33 cellular contexts compared by ENCODE assay signal in genomic region chr12:127038152-127038551, GRCh38.
DNase-seq lines count a peak whose midpoint lies in the region; ATAC-seq, FAIRE-seq and TF ChIP-seq lines count a peak whose summit lies in the region.
"Had no signal": no experiment of that assay in that cellular context is flagged by ENCODE, and none has a peak within 500 bp of the region (broad histone marks: within the 10 kb centered on the region; RNA-seq: fewer than 3 reads in every experiment).

No MANE protein-coding gene starts in this region.

- no peaks in the 10 kb centered on the region for H3K9me1 ChIP-seq in K562 (ENCODE audit: control insufficient read depth, insufficient read depth, low read length)

- DNase-seq in HFFc6 (no peak), K562 (ENCODE audit: extremely low read depth in 1 of 4, low spot score in 3 of 4) (peak in 1 of 4 experiments; percentile 6), iPS-NIHi7 (ENCODE audit: extremely low spot score) (no peak), NCI-H1930 (lab: John Stamatoyannopoulos, UW) (no peak)
- DNase-seq: 8988T; ACHN; AML-193; BE2C; C1 segment of cervical spinal cord; Caco-2; Calu3; CD4-positive, alpha-beta memory T cell; CD4-positive, alpha-beta T cell; CD4-positive, CD25-positive, alpha-beta regulatory T cell; CD8-positive, alpha-beta memory T cell; CD8-positive, alpha-beta T cell; COR-L47; DMS 273 treated with DMSO at 0.1 percent for 48 hours; DMS153; DMS53; DMS79; DMS79 treated with DMSO at 0.1 percent for 48 hours; DND-41; EL had no signal

- in situ Hi-C loops in K562 (cut with MboI): no loop called here

- CTCF ChIA-PET in K562 (lab: Yijun Ruan, JAX; ENCODE audit: low intra/inter-chr PET ratio): no interaction called here

- H3K9ac ChIP-seq in K562 (ENCODE audit: insufficient read depth in 1 of 2, low read depth in 2 of 2, low read length in 2 of 2): no peak overlapping the region
- H3K9ac ChIP-seq: BLaER1; BLaER1 treated with 17β-estradiol and CSF1 and Interleukin-3, amounts not matched to agents 10 nM and 100 nM had no signal

- H3K27me3 Mint-ChIP-seq in HFFc6 (ENCODE audit: insufficient read depth): peaks cover 3% of the 10 kb centered on the region
- H3K27me3 Mint-ChIP-seq: B cell; CD4-positive, CD25-positive, alpha-beta regulatory T cell had no signal

- ATAC-seq in K562: peak; percentile 83
- ATAC-seq: A549; CD8-positive, alpha-beta T cell had no signal

- no peak for TF ChIP-seq RAD21 in K562 (CRISPR knock-in tag; conservative IDR thresholded peaks at IDR 0.05 in 1 of 2, IDR thresholded peaks at IDR 0.05 in 1 of 2)

- no peaks in the 10 kb centered on the region for H3K9me3 Mint-ChIP-seq in HFFc6
- H3K9me3 Mint-ChIP-seq: CD4-positive, alpha-beta T cell had no signal

- no peak overlapping the region for H2AFZ ChIP-seq in K562 (ENCODE audit: low read depth, low read length)

- H3K4me3 ChIP-seq in K562: no peak overlapping the region
- H3K4me3 ChIP-seq: A549; BLaER1; BLaER1 treated with 17β-estradiol and CSF1 and Interleukin-3, amounts not matched to agents 10 nM and 100 nM had no signal

- POLR2A ChIA-PET in K562 (lab: Yijun Ruan, JAX): no interaction called here

- H3K9me3 ChIP-seq in K562 (replicated peaks; ENCODE audit: control insufficient read depth, insufficient read depth, low read depth, low read length): no peaks in the 10 kb centered on the region
- H3K9me3 ChIP-seq: A549, BE2C, Caco-2 had no signal

- TF ChIP-seq EP300 in K562 (IDR thresholded peaks at IDR 0.05; ENCODE audit: low read length): no peak

- TF ChIP-seq CTCF in HFFc6 (IDR thresholded peaks at IDR 0.05) (no peak), K562 (IDR thresholded peaks at IDR 0.05 in 2 of 3, conservative IDR thresholded peaks at IDR 0.05 in 1 of 3; ENCODE audit: insufficient read depth in 2 of 3, low read depth in 1 of 3, low read length in 3 of 3) (no peak)

- BruUV-seq in K562 (replicated peaks; lab: Mats Ljungman, UMichigan): no TSS peak

- H3K4me2 ChIP-seq in K562 (ENCODE audit: insufficient read depth, low read length): no peak overlapping the region
- H3K4me2 ChIP-seq: A549; BLaER1; BLaER1 treated with 17β-estradiol and CSF1 and Interleukin-3, amounts not matched to agents 10 nM and 100 nM had no signal

- WGBS in K562 (ENCODE audit: insufficient coverage, low coverage, missing lambda C conversion rate): 100% methylated on average over 1 of the region's 1 CpG

- TF ChIP-seq POLR2A in K562 (conservative IDR thresholded peaks at IDR 0.05): no peak

- no peaks in the 10 kb centered on the region for H3K4me1 ChIP-seq in K562 (replicated peaks in 1 of 2; ENCODE audit: control insufficient read depth in 2 of 2, insufficient read depth in 2 of 2, low read length in 2 of 2)
- H3K4me1 ChIP-seq: A549, BE2C, Caco-2 had no signal

- no peak overlapping the region; the same call in 1 of the 2 replicates for H3K4me3 Mint-ChIP-seq in HFFc6
- H3K4me3 Mint-ChIP-seq: B cell; CD14-positive monocyte; CD4-positive, alpha-beta memory T cell; CD4-positive, alpha-beta T cell; CD4-positive, CD25-positive, alpha-beta regulatory T cell; CD8-positive, alpha-beta memory T cell; CD8-positive, alpha-beta T cell had no signal

- H3K36me3 Mint-ChIP-seq in HFFc6 (ENCODE audit: low read depth): no peaks in the 10 kb centered on the region
- H3K36me3 Mint-ChIP-seq: CD14-positive monocyte; CD4-positive, alpha-beta memory T cell; CD4-positive, CD25-positive, alpha-beta regulatory T cell; CD8-positive, alpha-beta memory T cell; CD8-positive, alpha-beta T cell had no signal

- H3K79me2 ChIP-seq in K562 (ENCODE audit: control insufficient read depth, insufficient read depth, low read length): no peaks in the 10 kb centered on the region

- H3K4me1 Mint-ChIP-seq in HFFc6 (ENCODE audit: low read depth): peaks cover 77% of the 10 kb centered on the region
- H3K4me1 Mint-ChIP-seq: B cell; CD4-positive, alpha-beta memory T cell; CD4-positive, CD25-positive, alpha-beta regulatory T cell; CD8-positive, alpha-beta memory T cell had no signal

- H4K20me1 ChIP-seq in K562 (replicated peaks; ENCODE audit: control insufficient read depth, insufficient read depth, low read length): no peaks in the 10 kb centered on the region
- H4K20me1 ChIP-seq: BLaER1; BLaER1 treated with 17β-estradiol and CSF1 and Interleukin-3, amounts not matched to agents 10 nM and 100 nM had no signal

- H3K27ac ChIP-seq in K562 (ENCODE audit: extremely low read depth, low read depth, low read length): no peak overlapping the region
- H3K27ac ChIP-seq: 22Rv1, A549, BLaER1, C4-2B had no signal

- H3K27ac Mint-ChIP-seq in HFFc6: peak overlapping the region; percentile 44; the same call in 1 of the 2 replicates
- H3K27ac Mint-ChIP-seq: B cell; CD14-positive monocyte; CD4-positive, alpha-beta memory T cell; CD4-positive, alpha-beta T cell; CD4-positive, CD25-positive, alpha-beta regulatory T cell; CD8-positive, alpha-beta memory T cell; CD8-positive, alpha-beta T cell had no signal

- H3K36me3 ChIP-seq in K562 (ENCODE audit: control insufficient read depth, insufficient read depth, low read length): peaks cover 2% of the 10 kb centered on the region; the same call in 2 of the 3 replicates
- H3K36me3 ChIP-seq: BE2C, BLaER1 had no signal

- no peaks in the 10 kb centered on the region for H3K27me3 ChIP-seq in K562 (ENCODE audit: control insufficient read depth in 2 of 2, insufficient read depth in 2 of 2, low read length in 2 of 2)
- H3K27me3 ChIP-seq: BE2C; BLaER1; BLaER1 treated with 17β-estradiol and CSF1 and Interleukin-3, amounts not matched to agents 10 nM and 100 nM had no signal

- FAIRE-seq in K562 (lab: Jason Lieb, UNC): no peak
- FAIRE-seq: A204.1, A549, D721Med had no signal

- intact Hi-C loops in K562 (cut with micrococcal nuclease): no loop called here

TF ChIP-seq in K562, 482 proteins besides CTCF, POLR2A, EP300 and RAD21:
- TF ChIP-seq VEZF1 (CRISPR knock-in tag; IDR thresholded peaks at IDR 0.05) (peak; percentile 29; the same call in 1 of the 2 replicates), FOXJ2 (tag; IDR thresholded peaks at IDR 0.05) (peak; percentile 92), ZEB2 (IDR thresholded peaks at IDR 0.05) (no peak), HIVEP1 (CRISPR knock-in tag; IDR thresholded peaks at IDR 0.05) (no peak)
